Comparison of ENCODE assay signal across 23 cellular contexts in the genomic region with DNA sequence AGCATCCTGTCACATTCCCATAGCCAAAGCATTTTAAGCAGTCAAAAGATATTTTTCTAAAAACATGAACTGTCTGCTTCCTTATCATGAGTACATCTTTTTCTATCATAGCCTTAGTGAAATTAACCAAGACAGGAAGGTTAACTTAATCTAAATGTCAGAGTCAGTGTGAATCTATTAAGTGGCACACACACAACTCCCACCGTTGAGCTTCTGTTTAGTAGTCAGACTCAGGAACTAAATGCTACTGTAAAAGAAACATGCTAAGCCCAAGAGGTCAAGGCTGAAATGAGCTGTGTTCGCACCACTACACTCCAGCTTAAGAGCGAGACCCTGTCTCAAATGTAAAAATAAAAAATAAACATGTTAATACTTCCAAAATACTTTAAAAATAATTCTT. TPM values are rescaled to one million over a fixed set of nuclear protein-coding genes. Genes with fewer than 3 reads are reported as not detected.
"Had no signal": no experiment of that assay in that cellular context is flagged by ENCODE, and none has a peak within 500 bp of the region (broad histone marks: within the 10 kb centered on the region; RNA-seq: fewer than 3 reads in every experiment).

No MANE protein-coding gene starts in this region.

- H3K9me3 ChIP-seq: gastroesophageal sphincter, heart left ventricle, left lung, mucosa of descending colon, neutrophil, pancreas, right lobe of liver, thoracic aorta, tibial nerve had no signal

- DNase-seq: cortex of kidney; effector CD4-positive, alpha-beta T cell; heart left ventricle; kidney; left lung; mesenchymal stem cell; mucosa of descending colon; naive B cell; pancreas; right lobe of liver; small intestine; stimulated activated CD4-positive, alpha-beta T cell treated with anti-CD3 and anti-CD28 coated beads, Interleukin-15, amount 100 ng/mL, for 24 hours; stimulated activated CD4-positive, alpha-beta T cell treated with anti-CD3 and anti-CD28 coated beads, Interleukin-2, amount 100 ng/mL, for 48 hours; stimulated activated naive B cell treated with anti-CD40 and anti-IgM and Interleukin-4, amounts not matched to agents 10 μg/mL and 1 μg/mL and 100 μg/mL, for 72 hours had no signal

- H3K4me3 ChIP-seq: gastroesophageal sphincter, heart left ventricle, hepatocyte, left lung, mucosa of descending colon, pancreas, right lobe of liver, thoracic aorta, tibial nerve had no signal

- H3K27ac ChIP-seq: epithelial cell of prostate, gastroesophageal sphincter, heart left ventricle, hepatocyte, left lung, neutrophil, pancreas, right lobe of liver, thoracic aorta, tibial nerve had no signal

RNA-seq across cellular contexts. Expression of gene POU4F1, which starts 7.7 kb away (rescaled TPM):
- total RNA-seq: kidney, left lung, mesothelial cell of epicardium, mucosa of descending colon, omental fat pad, posterior vena cava, tibial nerve had no signal
